ENCODE assay signal across 30 cellular contexts in genomic region chr17:47643116-47643515, GRCh38.
"Had no signal": no experiment of that assay in that cellular context is flagged by ENCODE, and none has a peak within 500 bp of the region (broad histone marks: within the 10 kb centered on the region; RNA-seq: fewer than 3 reads in every experiment).

No MANE protein-coding gene starts in this region.

- H3K4me3 ChIP-seq: heart right ventricle, left ventricle myocardium inferior, lung, mucosa of descending colon, skin epidermis, thoracic aorta had no signal

- H3K4me1 ChIP-seq: foreskin keratinocyte had no signal

- H3K27ac ChIP-seq: brain microvascular endothelial cell, foreskin keratinocyte, heart right ventricle, left ventricle myocardium inferior, skin epidermis, thoracic aorta, WERI-Rb-1 had no signal

- H3K4me3 Mint-ChIP-seq: activated naive CD4-positive, alpha-beta T cell treated with anti-CD3 and anti-CD28 coated beads, Interleukin-2, amount 10 ng/mL, durations not matched to agents 7 days and 5 days; activated naive CD8-positive, alpha-beta T cell treated with anti-CD3 and anti-CD28 coated beads, Interleukin-2, amount 10 ng/mL, durations not matched to agents 7 days and 5 days; activated T-cell treated with anti-CD3 and anti-CD28 coated beads, Interleukin-2, amount 50 U/mL, for 24 hours; dendritic cell treated with granulocyte-macrophage colony-stimulating factor and Interleukin-4, amounts not matched to agents 40 ng/mL and 50 ng/mL, for 4 days; nephron; stimulated activated naive CD8-positive, alpha-beta T cell treated with anti-CD3 and anti-CD28 coated beads, Interleukin-15, Interleukin-2, amounts not matched to agents 100 ng/mL and 50 ng/mL, for 24 hours; T-helper 1 cell treated with Interleukin-12 subunit alpha and Interleukin-12 subunit beta and Interleukin-4 antibody, amounts not matched to agents 30 μg/mL and 1 μg/mL, for 36 hours had no signal

- H3K27me3 Mint-ChIP-seq: activated naive CD4-positive, alpha-beta T cell treated with anti-CD3 and anti-CD28 coated beads, Interleukin-2, amount 10 ng/mL, durations not matched to agents 7 days and 5 days; activated naive CD8-positive, alpha-beta T cell treated with anti-CD3 and anti-CD28 coated beads, Interleukin-2, amount 10 ng/mL, durations not matched to agents 7 days and 5 days; activated T-cell treated with anti-CD3 and anti-CD28 coated beads, Interleukin-2, amount 50 U/mL, for 24 hours; dendritic cell treated with granulocyte-macrophage colony-stimulating factor and Interleukin-4, amounts not matched to agents 40 ng/mL and 50 ng/mL, for 4 days; stimulated activated naive CD8-positive, alpha-beta T cell treated with anti-CD3 and anti-CD28 coated beads, Interleukin-15, Interleukin-2, amounts not matched to agents 100 ng/mL and 50 ng/mL, for 24 hours had no signal

- H3K4me1 Mint-ChIP-seq: nephron had no signal

- H3K36me3 ChIP-seq: brain microvascular endothelial cell, left ventricle myocardium inferior, thoracic aorta, WERI-Rb-1 had no signal

- H3K27ac Mint-ChIP-seq: activated naive CD4-positive, alpha-beta T cell treated with anti-CD3 and anti-CD28 coated beads, Interleukin-2, amount 10 ng/mL, durations not matched to agents 7 days and 5 days; activated naive CD8-positive, alpha-beta T cell treated with anti-CD3 and anti-CD28 coated beads, Interleukin-2, amount 10 ng/mL, durations not matched to agents 7 days and 5 days; activated T-cell treated with anti-CD3 and anti-CD28 coated beads, Interleukin-2, amount 50 U/mL, for 24 hours; dendritic cell treated with granulocyte-macrophage colony-stimulating factor and Interleukin-4, amounts not matched to agents 40 ng/mL and 50 ng/mL, for 4 days; nephron; stimulated activated naive CD8-positive, alpha-beta T cell treated with anti-CD3 and anti-CD28 coated beads, Interleukin-15, Interleukin-2, amounts not matched to agents 100 ng/mL and 50 ng/mL, for 24 hours; T-helper 1 cell treated with Interleukin-12 subunit alpha and Interleukin-12 subunit beta and Interleukin-4 antibody, amounts not matched to agents 30 μg/mL and 1 μg/mL, for 36 hours had no signal

- DNase-seq: activated CD4-positive, alpha-beta T cell treated with anti-CD3 and anti-CD28 coated beads for 48 hours; activated CD4-positive, alpha-beta T cell treated with anti-CD3 and anti-CD28 coated beads, Interleukin-2, amount 50 U/mL, for 48 hours; activated CD8-positive, alpha-beta memory T cell treated with anti-CD3 and anti-CD28 coated beads, Interleukin-2, amount 50 U/mL, for 48 hours; activated gamma-delta T cell; activated naive CD4-positive, alpha-beta T cell treated with anti-CD3 and anti-CD28 coated beads, Interleukin-2, amount 10 ng/mL, durations not matched to agents 7 days and 5 days; activated naive CD8-positive, alpha-beta T cell treated with anti-CD3 and anti-CD28 coated beads, Interleukin-2, amount 10 ng/mL, durations not matched to agents 7 days and 5 days; activated T-cell treated with anti-CD3 and anti-CD28 coated beads, Interleukin-2, amount 50 U/mL, for 24 hours; amniotic stem cell; brain microvascular endothelial cell; central memory CD4-positive, alpha-beta T cell; effector CD4-positive, alpha-beta T cell; foreskin keratinocyte; heart right ventricle; left ventricle myocardium inferior; mucosa of descending colon; stimulated activated CD4-positive, alpha-beta T cell treated with anti-CD3 and anti-CD28 coated beads, Interleukin-12 subunit alpha, Interleukin-12 subunit beta, amount 100 ng/mL, for 4 hours; stimulated activated CD4-positive, alpha-beta T cell treated with anti-CD3 and anti-CD28 coated beads, Interleukin-4, amount 100 ng/mL, for 1 hour; T-helper 9 cell; trophoblast cell; WERI-Rb-1 had no signal

- H3K9me3 Mint-ChIP-seq: activated naive CD4-positive, alpha-beta T cell treated with anti-CD3 and anti-CD28 coated beads, Interleukin-2, amount 10 ng/mL, durations not matched to agents 7 days and 5 days; activated naive CD8-positive, alpha-beta T cell treated with anti-CD3 and anti-CD28 coated beads, Interleukin-2, amount 10 ng/mL, durations not matched to agents 7 days and 5 days; activated T-cell treated with anti-CD3 and anti-CD28 coated beads, Interleukin-2, amount 50 U/mL, for 24 hours; dendritic cell treated with granulocyte-macrophage colony-stimulating factor and Interleukin-4, amounts not matched to agents 40 ng/mL and 50 ng/mL, for 4 days; nephron; stimulated activated naive CD8-positive, alpha-beta T cell treated with anti-CD3 and anti-CD28 coated beads, Interleukin-15, Interleukin-2, amounts not matched to agents 100 ng/mL and 50 ng/mL, for 24 hours; T-helper 1 cell treated with Interleukin-12 subunit alpha and Interleukin-12 subunit beta and Interleukin-4 antibody, amounts not matched to agents 30 μg/mL and 1 μg/mL, for 36 hours had no signal

- H3K9me3 ChIP-seq: heart right ventricle, left ventricle myocardium inferior, mucosa of descending colon, thoracic aorta had no signal

- FAIRE-seq: astrocyte, islet of Langerhans, urothelium cell line had no signal

- H3K27me3 ChIP-seq: brain microvascular endothelial cell, foreskin keratinocyte, heart right ventricle had no signal
